Comparison of ENCODE assay signal across 8 cellular contexts in the genomic region with DNA sequence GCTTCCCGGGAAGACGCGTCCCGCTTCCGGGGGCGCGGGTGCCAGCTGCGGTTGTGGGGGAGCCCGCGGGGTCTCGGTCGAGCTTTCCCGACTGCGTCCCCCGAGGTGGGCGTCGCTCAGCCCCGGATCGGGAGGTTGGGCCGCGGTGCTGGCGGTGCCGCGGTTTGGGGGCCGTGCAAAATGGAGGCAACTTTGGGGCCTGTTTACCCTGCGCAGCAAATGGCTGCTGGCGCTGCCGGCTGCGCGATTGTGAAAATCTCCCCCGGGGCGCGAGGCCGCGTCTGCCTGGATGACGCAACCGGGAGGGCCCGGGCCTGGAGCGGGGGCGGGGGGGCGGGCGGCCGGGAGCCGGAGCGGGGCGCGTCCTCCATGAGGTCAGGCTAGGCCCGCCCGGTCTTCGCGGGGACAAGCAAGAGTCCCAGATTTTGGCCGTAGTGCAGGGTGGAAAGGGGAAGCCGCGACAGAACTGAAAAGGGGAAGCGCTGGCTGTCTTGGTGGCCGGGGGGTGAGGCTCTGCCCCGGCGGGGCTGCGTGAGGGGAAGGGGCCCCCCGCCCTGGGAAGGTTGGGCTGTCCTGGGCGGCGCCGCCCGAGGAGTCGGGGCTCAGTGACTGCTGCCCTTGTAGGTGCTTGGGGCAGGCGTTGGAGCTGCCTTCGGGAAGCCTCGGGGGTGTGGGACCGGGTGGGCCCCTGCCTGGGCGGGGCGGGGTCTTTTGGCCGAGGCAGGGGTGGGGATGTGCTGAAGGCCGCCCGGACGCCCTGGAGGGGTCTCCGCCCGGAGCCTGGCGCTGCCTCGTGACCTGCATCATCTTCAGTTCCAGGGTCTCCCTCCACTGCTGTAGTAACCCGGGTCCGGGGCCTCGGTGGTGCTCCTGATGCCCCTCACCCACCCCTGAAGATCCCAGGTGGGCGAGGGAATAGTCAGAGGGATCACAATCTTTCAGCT. TPM values are rescaled to one million over a fixed set of nuclear protein-coding genes. Genes with fewer than 3 reads are reported as not detected.
A peak's percentile ranks its signal among the peaks of the same experiment; 100 is the strongest.
DNase-seq lines count a peak whose midpoint lies in the region; ATAC-seq, FAIRE-seq and TF ChIP-seq lines count a peak whose summit lies in the region.

No MANE protein-coding gene starts in this region.

- H3K9me3 ChIP-seq in T-helper 17 cell (ENCODE audit: control insufficient read depth, low read length, poor library complexity, severe bottlenecking) = no peaks in the 10 kb centered on the region
- no peaks in the 10 kb centered on the region for H3K9me3 ChIP-seq in heart right ventricle
- no peaks in the 10 kb centered on the region for H3K9me3 ChIP-seq in parathyroid adenoma (ENCODE audit: control insufficient read depth, low read length)
- H3K9me3 ChIP-seq in transverse colon = no peaks in the 10 kb centered on the region

- H3K27me3 Mint-ChIP-seq in T-helper 17 cell = no peaks in the 10 kb centered on the region

- POLR2A ChIA-PET in BJ (lab: Charles Lee) = interaction anchor here (0.5 to 0.8 kb wide), 2 partner anchors 205 to 352 kb away, joined by 4 to 6 read pairs; partner anchors contain the start of gene GADD45B

- FAIRE-seq in HTR-8/SVneo (lab: Jason Lieb, UNC) = no peak

- TF ChIP-seq POLR2A in transverse colon (IDR thresholded peaks at IDR 0.05) = peak; percentile 81

- H3K36me3 Mint-ChIP-seq in T-helper 17 cell (ENCODE audit: low read depth) = peaks cover 5% of the 10 kb centered on the region

- H3K27me3 ChIP-seq in BJ (ENCODE audit: control insufficient read depth, insufficient read depth, low read length) = no peaks in the 10 kb centered on the region
- H3K27me3 ChIP-seq in heart right ventricle = no peaks in the 10 kb centered on the region
- no peaks in the 10 kb centered on the region for H3K27me3 ChIP-seq in parathyroid adenoma (ENCODE audit: control insufficient read depth, insufficient read depth, low read length)
- no peaks in the 10 kb centered on the region for H3K27me3 ChIP-seq in transverse colon

- intact Hi-C loops in heart right ventricle (cut with DNase I) (loop anchor here in 9 of 10 donors (2.0 to 10.0 kb wide), 8 partner anchors 34 to 124 kb away; partner anchors contain the start of genes PLEKHJ1 (in 3 of the 9), SF3A2 (in 3 of the 9) and AP3D1 (in 2 of the 9)), transverse colon (cut with DNase I; ENCODE audit: low total_unique reads) (loop anchor here (5.0 kb wide), 1 partner anchor 109 kb away; the partner anchor contains the start of gene DOT1L)

- H3K27ac ChIP-seq in heart right ventricle (peak overlapping the region; percentile 94 to 100 (median 99)), parathyroid adenoma (peak overlapping the region; percentile 98), transverse colon (peak overlapping the region; percentile 97 to 99 (median 99))

- peaks cover 29% of the 10 kb centered on the region for H3K79me2 ChIP-seq in parathyroid adenoma

- H3K4me2 ChIP-seq in parathyroid adenoma (ENCODE audit: low read length) = peak overlapping the region; percentile 86

- DNase-seq in BJ (ENCODE audit: low read depth) = no peak
- DNase-seq in HTR-8/SVneo (ENCODE audit: insufficient read length, low spot score) = peak; percentile 62
- peak; percentile 53 to 67 (median 67) for DNase-seq in T-helper 17 cell
- peak; percentile 83 for DNase-seq in amniotic epithelial cell (ENCODE audit: low read depth)
- DNase-seq in heart right ventricle = peak; percentile 88 to 89
- DNase-seq in transverse colon = peak; percentile 83
- DNase-seq in NCI-H510A (lab: John Stamatoyannopoulos, UW) = no peak

- peak overlapping the region; percentile 99 for H3K9ac ChIP-seq in parathyroid adenoma

- ATAC-seq in T-helper 17 cell = peak; percentile 35
- ATAC-seq in heart right ventricle = peak; percentile 47 to 64 (median 52)

- H3K4me3 Mint-ChIP-seq in T-helper 17 cell = peak overlapping the region; percentile 92

- no peak overlapping the region for H2AFZ ChIP-seq in parathyroid adenoma

- H3K36me3 ChIP-seq in BJ (ENCODE audit: control insufficient read depth, insufficient read depth, low read length) (peaks cover 19% of the 10 kb centered on the region), heart right ventricle (peaks cover 0 to 35% (median 14%) of the 10 kb centered on the region in 9 donors), parathyroid adenoma (ENCODE audit: control insufficient read depth, insufficient read depth, low read length) (no peaks in the 10 kb centered on the region), transverse colon (peaks cover 0 to 12% (median 5%) of the 10 kb centered on the region in 4 donors)

- TF ChIP-seq CTCF in BJ (IDR thresholded peaks at IDR 0.05; ENCODE audit: insufficient read depth, low read depth, low read length) (no peak), heart right ventricle (IDR thresholded peaks at IDR 0.05) (no peak), parathyroid adenoma (IDR thresholded peaks at IDR 0.05) (no peak), transverse colon (IDR thresholded peaks at IDR 0.05) (no peak)

- H3K4me3 ChIP-seq in BJ (ENCODE audit: low read depth, low read length) (peak overlapping the region; percentile 99), heart right ventricle (peak overlapping the region; percentile 89 to 100 (median 100)), parathyroid adenoma (ENCODE audit: low read depth, low read length) (peak overlapping the region; percentile 81), transverse colon (peak overlapping the region; percentile 92 to 100 (median 96))

- 2% methylated on average over 78 to 83 of the region's 83 CpGs for WGBS in heart right ventricle, 2 donors
- WGBS in transverse colon (ENCODE audit: low coverage in 1 of 2), 2 donors = 2% methylated on average over 37 of the region's 83 CpGs; no CpG with 5 or more reads in 1 of the 2 donors

- TF ChIP-seq EP300 in transverse colon (IDR thresholded peaks at IDR 0.05; ENCODE audit: low read depth) = no peak

- in situ Hi-C loops in transverse colon (cut with MboI; ENCODE audit: low pct_ligation_motif_present in 1 of 4, low pct_unique_long_range_greater_than_20kb in 1 of 4, low sequenced_read_pairs in 3 of 4) = loop anchor here in 1 of 4 donors (25.0 kb wide), 1 partner anchor 109 kb away; the partner anchor contains the start of genes AP3D1 and DOT1L

- peaks cover 19 to 77% (median 52%) of the 10 kb centered on the region in 9 donors for H3K4me1 ChIP-seq in heart right ventricle
- H3K4me1 ChIP-seq in parathyroid adenoma = peaks cover 16% of the 10 kb centered on the region
- peaks cover 43 to 68% (median 61%) of the 10 kb centered on the region in 4 donors for H3K4me1 ChIP-seq in transverse colon

- H3K27ac Mint-ChIP-seq in T-helper 17 cell = peak overlapping the region; percentile 94

- H3K4me1 Mint-ChIP-seq in T-helper 17 cell = peaks cover 33% of the 10 kb centered on the region

- CTCF ChIA-PET in BJ (lab: Yijun Ruan, JAX) = interaction anchor here (1.1 to 1.7 kb wide), 4 partner anchors 17 to 115 kb away, joined by 3 to 5 read pairs (median 3); no protein-coding TSS in a partner anchor

RNA-seq across cellular contexts. Expression of gene PEAK3, which starts 11.1 kb away (rescaled TPM):
- polyA plus RNA-seq in BJ (2011; rRNA removed) = not detected in 2 replicates
- polyA minus RNA-seq in BJ (2011; rRNA and poly(A)+ RNA removed) = 0.10 TPM in 1 of 2 replicates, not detected in the other
- not detected for total RNA-seq in T-helper 17 cell
- total RNA-seq in heart right ventricle = 1 to 10 TPM in 1 of 10 donors, under 1 TPM in 9; 0.11 to 1.1 (median 0.22) TPM
- polyA plus RNA-seq in heart right ventricle = under 1 TPM; 0.13 to 0.22 TPM
- 1 to 10 TPM in 2 of 4 donors, under 1 TPM in 1, not detected in 1; 0.27 to 1.1 (median 1.1) TPM for total RNA-seq in transverse colon

RNA-seq across cellular contexts. Expression of gene JSRP1, which starts 14.6 kb away (rescaled TPM):
- polyA plus RNA-seq in BJ (2011; rRNA removed) (not detected in 2 replicates), heart right ventricle (under 1 TPM in 1 of 2 donors, not detected in 1; 0.29 TPM)
- polyA minus RNA-seq in BJ (2011; rRNA and poly(A)+ RNA removed) = not detected in 2 replicates
- total RNA-seq in T-helper 17 cell (1 to 10 TPM in 1 of 2 donors, under 1 TPM in 1; 0.55 to 1.0 TPM), heart right ventricle (under 1 TPM in 3 of 10 donors, not detected in 7; 0.31 to 0.72 (median 0.45) TPM), transverse colon (1 to 10 TPM in 1 of 4 donors, not detected in 3; 5.6 TPM)

RNA-seq across cellular contexts. Expression of gene AMH, which starts 21.7 kb away (rescaled TPM):
- polyA plus RNA-seq in BJ (2011; rRNA removed) = 0.59 and 0.66 TPM in 2 replicates
- 0.31 TPM in 1 of 2 replicates, not detected in the other for polyA minus RNA-seq in BJ (2011; rRNA and poly(A)+ RNA removed)
- total RNA-seq in T-helper 17 cell = 1 to 10 TPM in 1 of 2 donors, under 1 TPM in 1; 0.50 to 2.7 TPM
- under 1 TPM; 0.15 to 0.70 (median 0.41) TPM for total RNA-seq in heart right ventricle
- polyA plus RNA-seq in heart right ventricle = 1 to 10 TPM in 1 of 2 donors, under 1 TPM in 1; 0.30 to 1.0 TPM
- 1 to 10 TPM in 2 of 4 donors, not detected in 2; 1.1 to 3.5 TPM for total RNA-seq in transverse colon

RNA-seq across cellular contexts. Expression of gene SF3A2, which starts 34.2 kb away (rescaled TPM):
- polyA plus RNA-seq in BJ (2011; rRNA removed) = 8.9 and 12.2 TPM in 2 replicates
- polyA minus RNA-seq in BJ (2011; rRNA and poly(A)+ RNA removed) = 11.3 and 20.2 TPM in 2 replicates
- 100 to 1,000 TPM; 119 to 135 TPM for total RNA-seq in T-helper 17 cell
- total RNA-seq in heart right ventricle = 10 to 100 TPM; 24.6 to 45.2 (median 30.4) TPM
- polyA plus RNA-seq in heart right ventricle = 10 to 100 TPM; 25.8 to 47.3 TPM
- 10 to 100 TPM; 35.8 to 54.6 (median 41.6) TPM for total RNA-seq in transverse colon

RNA-seq across cellular contexts. Expression of gene PLEKHJ1, which starts 34.7 kb away (rescaled TPM):
- polyA plus RNA-seq in BJ (2011; rRNA removed) (46.2 and 65.8 TPM in 2 replicates), heart right ventricle (100 to 1,000 TPM in 1 of 2 donors, 10 to 100 TPM in 1; 83.6 to 103 TPM)
- 12.4 and 30.0 TPM in 2 replicates for polyA minus RNA-seq in BJ (2011; rRNA and poly(A)+ RNA removed)
- total RNA-seq in T-helper 17 cell (10 to 100 TPM; 38.6 to 40.2 TPM), heart right ventricle (10 to 100 TPM; 40.0 to 76.5 (median 45.0) TPM), transverse colon (100 to 1,000 TPM; 184 to 332 (median 254) TPM)

Comparison
In these comparisons a context has a peak if more than half of its experiments do, and no peak if none do; other contexts are left out.
1. DNase-seq: peak in HTR-8/SVneo (single experiment), T-helper 17 cell (3 of 3), amniotic epithelial cell (single experiment), heart right ventricle (2 of 2) and transverse colon (single experiment); none in BJ (single experiment) and NCI-H510A (single experiment).
2. Peak in every context shown above with its lines, with median percentiles within 50 percentile points of each other: H3K4me3 ChIP-seq and H3K27ac ChIP-seq.